In the genomic region with DNA sequence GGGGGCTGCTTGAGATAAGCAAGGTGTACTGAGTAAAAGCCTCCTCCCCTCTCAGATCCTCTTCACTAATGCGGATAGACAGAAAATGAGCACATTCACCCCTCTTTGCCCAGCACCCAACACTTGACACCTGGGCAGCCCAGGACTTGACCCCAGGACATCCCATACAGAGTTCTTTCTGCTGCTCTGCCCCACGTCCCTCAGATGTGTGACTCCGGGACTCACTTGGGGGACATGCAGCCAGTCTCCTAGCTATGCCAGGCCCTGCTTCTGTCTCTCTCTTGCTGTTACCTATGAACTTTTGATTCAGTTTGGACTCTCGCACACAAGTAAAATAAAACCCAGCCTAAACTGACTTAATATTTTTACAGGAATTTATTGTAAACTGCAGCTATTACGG, we compare ENCODE assay signal across 24 cellular contexts.
"Had no signal": no experiment of that assay in that cellular context is flagged by ENCODE, and none has a peak within 500 bp of the region (broad histone marks: within the 10 kb centered on the region; RNA-seq: fewer than 3 reads in every experiment).

No MANE protein-coding gene starts in this region.

- H3K4me1 ChIP-seq: colonic mucosa, foreskin keratinocyte, gastrocnemius medialis, gastroesophageal sphincter, heart left ventricle had no signal

- H3K4me3 ChIP-seq: colonic mucosa, coronary artery, dorsolateral prefrontal cortex, esophagus muscularis mucosa, esophagus squamous epithelium, gastrocnemius medialis, gastroesophageal sphincter, heart left ventricle, hepatocyte had no signal

- H3K27me3 ChIP-seq: colonic mucosa, esophagus muscularis mucosa, esophagus squamous epithelium, foreskin keratinocyte, gastrocnemius medialis had no signal

- H3K27ac ChIP-seq: colonic mucosa, coronary artery, dorsolateral prefrontal cortex, epithelial cell of prostate, esophagus muscularis mucosa, esophagus squamous epithelium, foreskin keratinocyte, gastrocnemius medialis, gastroesophageal sphincter, heart left ventricle, hepatocyte had no signal

- DNase-seq: colonic mucosa; cortex of kidney; dermis blood vessel endothelial cell; dorsolateral prefrontal cortex; effector CD4-positive, alpha-beta T cell; effector CD8-positive, alpha-beta T cell; effector memory CD4-positive, alpha-beta T cell; effector memory CD8-positive, alpha-beta T cell; endodermal cell; erythroblast; esophagus squamous epithelium; foreskin fibroblast; foreskin keratinocyte; foreskin melanocyte; gastrocnemius medialis; glutamatergic neuron; head of caudate nucleus; heart left ventricle had no signal

- ATAC-seq: effector memory CD8-positive, alpha-beta T cell; esophagus mucosa; foreskin keratinocyte; gastrocnemius medialis; gastroesophageal sphincter; heart left ventricle had no signal

- H3K36me3 ChIP-seq: colonic mucosa, esophagus muscularis mucosa, gastrocnemius medialis, gastroesophageal sphincter, heart left ventricle had no signal

- H3K9me3 ChIP-seq: colonic mucosa, esophagus muscularis mucosa, esophagus squamous epithelium, gastroesophageal sphincter, heart left ventricle had no signal
